ENCODE assay signal across 1 cellular context in genomic region chr7:140231779-140232491, GRCh38.
TF ChIP-seq lines count a peak whose summit lies in the region.

No MANE protein-coding gene starts in this region.

TF ChIP-seq in HEK293, 187 proteins besides CTCF, POLR2A, EP300 and RAD21 (continued from another document):
- no peak for TF ChIP-seq ZNF16 (tag by site-specific recombination; IDR thresholded peaks at IDR 0.05; ENCODE audit: low read depth)
- TF ChIP-seq HOXA7 (CRISPR knock-in tag; IDR thresholded peaks at IDR 0.05; ENCODE audit: borderline replicate concordance): no peak
- no peak for TF ChIP-seq ZSCAN4 (tag by site-specific recombination; IDR thresholded peaks at IDR 0.05)
- TF ChIP-seq PATZ1 (tag by site-specific recombination; IDR thresholded peaks at IDR 0.05): no peak
- no peak for TF ChIP-seq KLF7 (tag by site-specific recombination; IDR thresholded peaks at IDR 0.05; ENCODE audit: borderline replicate concordance)
- TF ChIP-seq ZNF19 (tag by site-specific recombination; IDR thresholded peaks at IDR 0.05; ENCODE audit: low read depth): no peak
- no peak for TF ChIP-seq ZNF311 (tag by site-specific recombination; IDR thresholded peaks at IDR 0.05; ENCODE audit: borderline replicate concordance)
- TF ChIP-seq ZBTB48 (tag by site-specific recombination; IDR thresholded peaks at IDR 0.05): no peak
- TF ChIP-seq ZNF623 (tag by site-specific recombination; IDR thresholded peaks at IDR 0.05): 0 out of 2 replicates have a peak, but pooled peaks have one; percentile 19
- TF ChIP-seq ZFHX2 (tag by site-specific recombination; conservative IDR thresholded peaks at IDR 0.05): no peak
- TF ChIP-seq ZNF555 (tag by site-specific recombination; conservative IDR thresholded peaks at IDR 0.05): peak; percentile 11; the same call in 1 of the 2 replicates
- TF ChIP-seq ZNF394 (tag by site-specific recombination; IDR thresholded peaks at IDR 0.05; ENCODE audit: borderline replicate concordance): peak; percentile 54; the same call in 1 of the 2 replicates
- no peak for TF ChIP-seq ZNF302 (tag by site-specific recombination; IDR thresholded peaks at IDR 0.05; ENCODE audit: low read depth)
- no peak for TF ChIP-seq KLF8 (tag by site-specific recombination; IDR thresholded peaks at IDR 0.05)
- no peak for TF ChIP-seq ZNF488 (tag by site-specific recombination; IDR thresholded peaks at IDR 0.05)
- TF ChIP-seq PRDM10 (tag by site-specific recombination; IDR thresholded peaks at IDR 0.05): peak; percentile 73
- no peak for TF ChIP-seq PRDM4 (tag by site-specific recombination; IDR thresholded peaks at IDR 0.05)
- no peak for TF ChIP-seq PRDM1 (tag by site-specific recombination; IDR thresholded peaks at IDR 0.05)
- TF ChIP-seq ZSCAN5A (tag by site-specific recombination; IDR thresholded peaks at IDR 0.05): no peak
- TF ChIP-seq ZNF214 (tag by site-specific recombination; IDR thresholded peaks at IDR 0.05; ENCODE audit: borderline replicate concordance): no peak
- TF ChIP-seq ZNF624 (tag by site-specific recombination; IDR thresholded peaks at IDR 0.05): no peak
- no peak for TF ChIP-seq ZNF24 (tag by site-specific recombination; IDR thresholded peaks at IDR 0.05)
- no peak for TF ChIP-seq ZFP69B (tag by site-specific recombination; IDR thresholded peaks at IDR 0.05)
- no peak for TF ChIP-seq ZNF354C (tag by site-specific recombination; IDR thresholded peaks at IDR 0.05; ENCODE audit: borderline replicate concordance, low read depth)
- no peak for TF ChIP-seq REPIN1 (tag by site-specific recombination; IDR thresholded peaks at IDR 0.05; ENCODE audit: low read depth)
- TF ChIP-seq YY1 (tag by site-specific recombination; IDR thresholded peaks at IDR 0.05): no peak
- no peak for TF ChIP-seq ZNF324 (tag by site-specific recombination; IDR thresholded peaks at IDR 0.05)
- TF ChIP-seq MEIS1 (CRISPR knock-in tag; IDR thresholded peaks at IDR 0.05; ENCODE audit: borderline replicate concordance): no peak
- peak; percentile 28 for TF ChIP-seq ZNF426 (tag by site-specific recombination; IDR thresholded peaks at IDR 0.05)
- no peak for TF ChIP-seq MZF1 (tag by site-specific recombination; IDR thresholded peaks at IDR 0.05; ENCODE audit: borderline replicate concordance)
- TF ChIP-seq ZNF530 (tag by site-specific recombination; IDR thresholded peaks at IDR 0.05; ENCODE audit: low read depth): no peak
